In genomic region chr2:37631292-37631691, GRCh38 we compare ENCODE assay signal across 22 cellular contexts. TPM values are rescaled to one million over a fixed set of nuclear protein-coding genes. Genes with fewer than 3 reads are reported as not detected.
DNase-seq lines count a peak whose midpoint lies in the region; ATAC-seq and TF ChIP-seq lines count a peak whose summit lies in the region.
"Had no signal": no experiment of that assay in that cellular context is flagged by ENCODE, and none has a peak within 500 bp of the region (broad histone marks: within the 10 kb centered on the region; RNA-seq: fewer than 3 reads in every experiment).

No MANE protein-coding gene starts in this region.

- H3K4me1 ChIP-seq in SK-N-SH (ENCODE audit: control insufficient read depth in 1 of 2, insufficient read depth in 2 of 2, low read depth in 1 of 2, low read length in 1 of 2) (peaks cover 15 to 25% of the 10 kb centered on the region in 2 experiments; a peak in 3 of 4 replicates), osteoblast (ENCODE audit: insufficient read depth, low read length) (peaks cover 65% of the 10 kb centered on the region), GM23338 (ENCODE audit: insufficient read depth) (no peaks in the 10 kb centered on the region)

- CTCF ChIA-PET in SK-N-SH (lab: Yijun Ruan, JAX), result interaction anchor here (0.8 to 2.3 kb wide), 3 partner anchors 9 to 216 kb away, joined by 3 to 8 read pairs (median 3); no protein-coding TSS in a partner anchor

- WGBS in SK-N-SH (ENCODE audit: low lambda C conversion rate), result 78% methylated on average over 2 of the region's 2 CpGs

- no peak for ATAC-seq in GM23338
- ATAC-seq: naive thymus-derived CD4-positive, alpha-beta T cell; stimulated activated naive CD8-positive, alpha-beta T cell treated with anti-CD3 and anti-CD28 coated beads, Interleukin-15, amount 100 ng/mL, for 72 hours; upper lobe of right lung had no signal

- H3K27ac ChIP-seq in SK-N-SH (ENCODE audit: low read depth in 2 of 2, low read length in 1 of 2), result peak overlapping the region in 1 of 2 experiments; percentile 13; a peak in 2 of 4 replicates
- peak overlapping the region; percentile 93 for H3K27ac ChIP-seq in osteoblast (ENCODE audit: low read depth, low read length)
- no peak overlapping the region for H3K27ac ChIP-seq in GM23338 (ENCODE audit: low read depth)
- H3K27ac ChIP-seq: SJSA1, upper lobe of right lung had no signal

- TF ChIP-seq CTCF in SK-N-SH (IDR thresholded peaks at IDR 0.05) (no peak), osteoblast (IDR thresholded peaks at IDR 0.05; ENCODE audit: extremely low read depth, low read depth, low read length) (no peak), GM23338 (conservative IDR thresholded peaks at IDR 0.05; ENCODE audit: low read depth in 2 of 2) (no peak), endothelial cell (IDR thresholded peaks at IDR 0.05; ENCODE audit: unreplicated experiment) (no peak)

- H3K9me3 Mint-ChIP-seq in GM23338 (no peaks in the 10 kb centered on the region), endothelial cell (ENCODE audit: unreplicated experiment) (no peaks in the 10 kb centered on the region)
- H3K9me3 Mint-ChIP-seq: H9; stimulated activated naive CD8-positive, alpha-beta T cell treated with anti-CD3 and anti-CD28 coated beads, Interleukin-15, amount 100 ng/mL, for 72 hours had no signal

- H4K20me1 ChIP-seq in SK-N-SH (ENCODE audit: insufficient read depth) (no peaks in the 10 kb centered on the region), osteoblast (ENCODE audit: insufficient read depth, low read length) (no peaks in the 10 kb centered on the region), GM23338 (replicated peaks; ENCODE audit: insufficient read depth) (no peaks in the 10 kb centered on the region)

- H3K36me3 ChIP-seq in SK-N-SH (replicated peaks in 1 of 2; ENCODE audit: control insufficient read depth in 1 of 2, insufficient read depth in 2 of 2, low read length in 1 of 2), result no peaks in the 10 kb centered on the region
- H3K36me3 ChIP-seq in osteoblast (ENCODE audit: insufficient read depth, low read length), result no peaks in the 10 kb centered on the region
- H3K36me3 ChIP-seq in GM23338 (ENCODE audit: insufficient read depth), result no peaks in the 10 kb centered on the region
- H3K36me3 ChIP-seq: heart left ventricle, SJSA1, upper lobe of right lung had no signal

- H3K4me3 ChIP-seq in SK-N-SH (ENCODE audit: low read depth in 2 of 2, low read length in 1 of 2) (no peak overlapping the region), osteoblast (ENCODE audit: insufficient read depth, low read length) (no peak overlapping the region), GM23338 (no peak overlapping the region)
- H3K4me3 ChIP-seq: heart left ventricle, lung, SJSA1, upper lobe of right lung had no signal

- peaks cover 4% of the 10 kb centered on the region; the same call in 1 of the 3 replicates for H3K4me1 Mint-ChIP-seq in GM23338
- H3K4me1 Mint-ChIP-seq in endothelial cell (ENCODE audit: unreplicated experiment), result peaks cover 19% of the 10 kb centered on the region

- no peak overlapping the region for H3K4me2 ChIP-seq in SK-N-SH
- no peak overlapping the region for H3K4me2 ChIP-seq in osteoblast (ENCODE audit: insufficient read depth, low read length)
- H3K4me2 ChIP-seq in GM23338, result no peak overlapping the region

- H3K27ac Mint-ChIP-seq in GM23338 (no peak overlapping the region), endothelial cell (ENCODE audit: unreplicated experiment) (no peak overlapping the region)
- H3K27ac Mint-ChIP-seq: H9; stimulated activated naive CD8-positive, alpha-beta T cell treated with anti-CD3 and anti-CD28 coated beads, Interleukin-15, amount 100 ng/mL, for 72 hours had no signal

- DNase-seq in NCI-H748 (lab: John Stamatoyannopoulos, UW; ENCODE audit: unreplicated experiment) (peak; percentile 63), NCI-H748 treated with DMSO at 0.1 percent for 48 hours (lab: John Stamatoyannopoulos, UW) (no peak), NCI-H2107 (lab: John Stamatoyannopoulos, UW) (peak; percentile 6), SK-N-SH (no peak), osteoblast (ENCODE audit: insufficient read length, low spot score, missing footprints) (no peak), GM23338 (ENCODE audit: low spot score) (no peak), hepatic stellate cell (ENCODE audit: low spot score) (no peak), endothelial cell (ENCODE audit: low spot score) (no peak)
- DNase-seq: activated CD8-positive, alpha-beta memory T cell treated with anti-CD3 and anti-CD28 coated beads, Interleukin-2, amount 50 U/mL, for 4 hours; activated gamma-delta T cell treated with Interleukin-2 at 50 U/mL for 16 hours; amygdala; C1 segment of cervical spinal cord; caudate nucleus; effector memory CD4-positive, alpha-beta T cell; H9; heart left ventricle; naive thymus-derived CD4-positive, alpha-beta T cell; stimulated activated CD4-positive, alpha-beta T cell treated with anti-CD3 and anti-CD28 coated beads, Interleukin-2, amount 100 ng/mL, for 24 hours; stimulated activated naive CD8-positive, alpha-beta T cell treated with anti-CD3 and anti-CD28 coated beads, Interleukin-15, amount 100 ng/mL, for 72 hours; upper lobe of right lung had no signal

- no peaks in the 10 kb centered on the region for H3K9me3 ChIP-seq in SK-N-SH
- no peaks in the 10 kb centered on the region for H3K9me3 ChIP-seq in osteoblast (ENCODE audit: low read depth, low read length)
- H3K9me3 ChIP-seq: heart left ventricle, SJSA1, upper lobe of right lung had no signal

- POLR2A ChIA-PET in SK-N-SH (lab: Yijun Ruan, JAX), result no interaction called here

- H3K27me3 ChIP-seq in SK-N-SH (ENCODE audit: insufficient read depth) (no peaks in the 10 kb centered on the region), osteoblast (ENCODE audit: insufficient read depth, low read length) (no peaks in the 10 kb centered on the region), GM23338 (ENCODE audit: insufficient read depth) (no peaks in the 10 kb centered on the region)
- H3K27me3 ChIP-seq: heart left ventricle, SJSA1, upper lobe of right lung had no signal

- H3K9me2 ChIP-seq in SK-N-SH (no peaks in the 10 kb centered on the region), GM23338 (ENCODE audit: insufficient read depth) (no peaks in the 10 kb centered on the region; the same call in 1 of the 2 replicates)

- TF ChIP-seq EP300 in SK-N-SH (IDR thresholded peaks at IDR 0.05; ENCODE audit: borderline replicate concordance in 1 of 2, low read depth in 1 of 2, low read length in 1 of 2), result no peak

- H2AFZ ChIP-seq in SK-N-SH (ENCODE audit: low read depth) (no peak overlapping the region), osteoblast (ENCODE audit: low read length) (no peak overlapping the region), GM23338 (no peak overlapping the region)

- H3F3A ChIP-seq in SK-N-SH (replicated peaks; ENCODE audit: insufficient read depth), result no peaks in the 10 kb centered on the region
- no peaks in the 10 kb centered on the region for H3F3A ChIP-seq in GM23338 (replicated peaks; ENCODE audit: low read depth)

- H3K4me3 Mint-ChIP-seq in GM23338, result no peak overlapping the region
- H3K4me3 Mint-ChIP-seq in endothelial cell (ENCODE audit: unreplicated experiment), result no peak overlapping the region
- H3K4me3 Mint-ChIP-seq: H9; naive thymus-derived CD4-positive, alpha-beta T cell had no signal

- no peaks in the 10 kb centered on the region for H3K79me2 ChIP-seq in SK-N-SH (ENCODE audit: insufficient read depth)
- no peaks in the 10 kb centered on the region for H3K79me2 ChIP-seq in osteoblast (ENCODE audit: insufficient read depth, low read length)
- no peaks in the 10 kb centered on the region for H3K79me2 ChIP-seq in GM23338 (replicated peaks; ENCODE audit: insufficient read depth)

- no peaks in the 10 kb centered on the region for H3K27me3 Mint-ChIP-seq in GM23338 (ENCODE audit: insufficient read depth, low read depth, poor library complexity)
- H3K27me3 Mint-ChIP-seq in endothelial cell (ENCODE audit: unreplicated experiment), result peaks cover 3% of the 10 kb centered on the region
- H3K27me3 Mint-ChIP-seq: stimulated activated naive CD8-positive, alpha-beta T cell treated with anti-CD3 and anti-CD28 coated beads, Interleukin-15, amount 100 ng/mL, for 72 hours had no signal

- no peak for TF ChIP-seq RAD21 in SK-N-SH (IDR thresholded peaks at IDR 0.05; ENCODE audit: low read length)

- H3K36me3 Mint-ChIP-seq in GM23338 (ENCODE audit: low read depth) (no peaks in the 10 kb centered on the region; the same call in 2 of the 3 replicates), endothelial cell (ENCODE audit: low read depth, unreplicated experiment) (no peaks in the 10 kb centered on the region)

- H3K9ac ChIP-seq in SK-N-SH, result no peak overlapping the region

TF ChIP-seq in SK-N-SH, 30 proteins besides CTCF, POLR2A, EP300 and RAD21:
- no peak for TF ChIP-seq RFX5 (IDR thresholded peaks at IDR 0.05; ENCODE audit: low read length)
- TF ChIP-seq TCF12 (IDR thresholded peaks at IDR 0.05), result peak; percentile 70
- TF ChIP-seq PBX3 (IDR thresholded peaks at IDR 0.05), result peak; percentile 62

TF ChIP-seq in GM23338, 12 proteins besides CTCF, POLR2A, EP300 and RAD21 (continues in another document):
- TF ChIP-seq STAT1 (IDR thresholded peaks at IDR 0.05; ENCODE audit: unreplicated experiment) (no peak), EZH2phosphoT487 (IDR thresholded peaks at IDR 0.05; ENCODE audit: unreplicated experiment) (no peak), POLR2AphosphoS5 (IDR thresholded peaks at IDR 0.05; ENCODE audit: low read depth) (no peak), ETS1 (IDR thresholded peaks at IDR 0.05) (no peak), ZNF114 (CRISPR knock-in tag; IDR thresholded peaks at IDR 0.05) (no peak), ZNF331 (CRISPR knock-in tag; IDR thresholded peaks at IDR 0.05; ENCODE audit: low read depth) (no peak)

RNA-seq across cellular contexts. Expression of gene CDC42EP3, which starts 40.1 kb away (rescaled TPM):
- polyA plus RNA-seq in SK-N-SH (2012; rRNA removed) (87.5 and 105 TPM in 2 replicates), GM23338 (2016; fragmentation: Nextera tagmentation; extraction: Ambion mirVana) (22.9 and 31.4 TPM in 2 replicates)
- 92.7 and 103 TPM in 2 replicates for polyA plus RNA-seq in SK-N-SH (2012; cell fraction: cytosol; rRNA removed)
- 70.1 and 83.8 TPM in 2 replicates for polyA plus RNA-seq in SK-N-SH (2012; cell fraction: nucleus; rRNA removed)
- total RNA-seq in osteoblast (121 and 136 TPM in 2 replicates), endothelial cell (ENCODE audit: unreplicated experiment) (53.1 TPM)
- 23.2 and 31.4 TPM in 2 replicates for total RNA-seq in GM23338 (2014; rRNA removed; shearing (Covaris generic))

Comparison
In these comparisons a context has a peak if more than half of its experiments do, and no peak if none do; other contexts are left out.
1. DNase-seq: peak in NCI-H748 (single experiment) and NCI-H2107 (single experiment); none in NCI-H748 treated with DMSO at 0.1 percent for 48 hours (single experiment), SK-N-SH (single experiment), osteoblast (single experiment), GM23338 (single experiment), hepatic stellate cell (single experiment) and endothelial cell (single experiment).